ENCODE assay signal across 34 cellular contexts in the genomic region with DNA sequence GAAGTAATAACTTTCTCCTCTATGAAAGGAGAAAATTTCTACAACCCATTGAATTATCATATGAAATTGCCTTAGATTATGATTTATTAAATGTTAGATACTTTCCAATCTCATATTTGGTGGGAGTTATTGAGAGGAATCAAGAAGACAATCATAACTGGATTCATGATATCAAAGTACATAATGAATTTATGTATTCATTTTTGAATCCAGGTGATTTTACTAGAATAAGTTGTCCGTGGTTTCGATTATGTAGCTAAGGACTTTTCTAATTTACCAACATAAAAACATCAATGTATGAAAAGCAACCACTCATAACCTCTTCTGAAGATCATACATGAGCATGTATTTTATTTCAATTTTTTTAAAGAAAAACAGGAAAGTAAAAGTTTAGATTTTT.
"Had no signal": no experiment of that assay in that cellular context is flagged by ENCODE, and none has a peak within 500 bp of the region (broad histone marks: within the 10 kb centered on the region; RNA-seq: fewer than 3 reads in every experiment).

No MANE protein-coding gene starts in this region.

- DNase-seq: activated effector memory CD4-positive, alpha-beta T cell treated with anti-CD3 and anti-CD28 coated beads, Interleukin-2, amount 50 U/mL, for 16 hours; activated effector memory CD4-positive, alpha-beta T cell treated with Interleukin-2 at 50 U/mL for 16 hours; activated gamma-delta T cell; activated gamma-delta T cell treated with Interleukin-2 at 50 U/mL for 16 hours; activated naive CD4-positive, alpha-beta T cell; activated naive CD4-positive, alpha-beta T cell treated with anti-CD3 and anti-CD28 coated beads for 36 hours; activated naive CD4-positive, alpha-beta T cell treated with anti-CD3 and anti-CD28 coated beads, Interleukin-2, amount 10 ng/mL, durations not matched to agents 7 days and 5 days; activated naive CD4-positive, alpha-beta T cell treated with anti-CD3 and anti-CD28 coated beads, Interleukin-2, amount 50 U/mL, for 16 hours; activated naive CD4-positive, alpha-beta T cell treated with Interleukin-2 at 50 U/mL for 16 hours; activated naive CD8-positive, alpha-beta T cell treated with anti-CD3 and anti-CD28 coated beads for 36 hours; activated naive CD8-positive, alpha-beta T cell treated with anti-CD3 and anti-CD28 coated beads, Interleukin-2, amount 10 ng/mL, durations not matched to agents 7 days and 5 days; activated naive CD8-positive, alpha-beta T cell treated with anti-CD3 and anti-CD28 coated beads, Interleukin-2, amount 50 U/mL, for 24 hours; activated T-cell treated with anti-CD3 and anti-CD28 coated beads, Interleukin-2, amount 50 U/mL, for 1 hour; activated T-cell treated with anti-CD3 and anti-CD28 coated beads, Interleukin-2, amount 50 U/mL, for 24 hours; activated T-cell treated with anti-CD3 and anti-CD28 coated beads, Interleukin-2, amount 50 U/mL, for 4 hours; activated T-cell treated with anti-CD3 and anti-CD28 coated beads, Interleukin-2, amount 50 U/mL, for 48 hours; activated T-cell treated with anti-CD3 and anti-CD28 coated beads, Interleukin-2, amount 50 U/mL, for 72 hours; adrenal gland; amniotic stem cell; amygdala; anterior cingulate cortex; aorta; body of pancreas; brain microvascular endothelial cell; caudate nucleus; central memory CD4-positive, alpha-beta T cell; cerebellar nuclear complex had no signal

- H3K27ac ChIP-seq: adrenal gland, ascending aorta, body of pancreas, brain microvascular endothelial cell, breast epithelium, cardiac muscle cell had no signal

- H3K4me3 ChIP-seq: adrenal gland, ascending aorta, body of pancreas, breast epithelium, cardiac muscle cell had no signal

- H3K4me1 ChIP-seq: adrenal gland, ascending aorta, body of pancreas, breast epithelium had no signal

- H3K9me3 ChIP-seq: adrenal gland, ascending aorta, body of pancreas, breast epithelium had no signal

- FAIRE-seq: astrocyte, bronchial epithelial cell had no signal

- H3K36me3 ChIP-seq: adrenal gland, ascending aorta, brain microvascular endothelial cell, breast epithelium, cardiac muscle cell had no signal

- H3K27me3 ChIP-seq: adrenal gland, ascending aorta, body of pancreas, brain microvascular endothelial cell, breast epithelium, cardiac muscle cell had no signal

- ATAC-seq: activated naive CD4-positive, alpha-beta T cell treated with anti-CD3 and anti-CD28 coated beads, Interleukin-2, amount 50 U/mL, for 72 hours; activated naive CD8-positive, alpha-beta T cell treated with anti-CD3 and anti-CD28 coated beads, Interleukin-2, amount 50 U/mL, for 24 hours; activated T-cell treated with anti-CD3 and anti-CD28 coated beads, Interleukin-2, amount 50 U/mL, for 4 hours; activated T-cell treated with anti-CD3 and anti-CD28 coated beads, Interleukin-2, amount 50 U/mL, for 72 hours; activated T-helper 17 cell treated with anti-CD3 and anti-CD28 coated beads, Interleukin-2, amount 50 U/mL, for 72 hours; body of pancreas had no signal
